10 cellular contexts compared by ENCODE assay signal in genomic region chr2:54545700-54546450, GRCh38.
A peak's percentile ranks its signal among the peaks of the same experiment; 100 is the strongest.
DNase-seq lines count a peak whose midpoint lies in the region; ATAC-seq, FAIRE-seq and TF ChIP-seq lines count a peak whose summit lies in the region.
"Had no signal": no experiment of that assay in that cellular context is flagged by ENCODE, and none has a peak within 500 bp of the region (broad histone marks: within the 10 kb centered on the region; RNA-seq: fewer than 3 reads in every experiment).

No MANE protein-coding gene starts in this region.

- FAIRE-seq in HTR-8/SVneo (lab: Jason Lieb, UNC) = no peak

- H3K4me3 ChIP-seq in coronary artery = no peak overlapping the region

- peak; percentile 90 for DNase-seq in LoVo (ENCODE audit: low spot score)
- DNase-seq in foreskin melanocyte = peak; percentile 92
- no peak for DNase-seq in iPS-NIHi7 (ENCODE audit: extremely low spot score)
- no peak for DNase-seq in cerebellar nuclear complex (lab: John Stamatoyannopoulos, UW)
- no peak for DNase-seq in HTR-8/SVneo (ENCODE audit: insufficient read length, low spot score)
- no peak for DNase-seq in coronary artery (ENCODE audit: low spot score)
- DNase-seq: mesendoderm, SHP77 had no signal

- peak; percentile 63 for ATAC-seq in GM19467 (IDR thresholded peaks at IDR 0.05; ENCODE audit: unreplicated experiment)

- TF ChIP-seq CTCF in 22Rv1 (IDR thresholded peaks at IDR 0.05) (no peak), coronary artery (IDR thresholded peaks at IDR 0.05) (no peak)

- H3K27ac ChIP-seq in 22Rv1 (peak overlapping the region; percentile 37), coronary artery (no peak overlapping the region)

Comparison
In these comparisons a context has a peak if more than half of its experiments do, and no peak if none do; other contexts are left out.
1. DNase-seq: peak in LoVo (single experiment) and foreskin melanocyte (single experiment); none in iPS-NIHi7 (single experiment), cerebellar nuclear complex (0 of 2), HTR-8/SVneo (single experiment) and coronary artery (single experiment).